In the genomic region with DNA sequence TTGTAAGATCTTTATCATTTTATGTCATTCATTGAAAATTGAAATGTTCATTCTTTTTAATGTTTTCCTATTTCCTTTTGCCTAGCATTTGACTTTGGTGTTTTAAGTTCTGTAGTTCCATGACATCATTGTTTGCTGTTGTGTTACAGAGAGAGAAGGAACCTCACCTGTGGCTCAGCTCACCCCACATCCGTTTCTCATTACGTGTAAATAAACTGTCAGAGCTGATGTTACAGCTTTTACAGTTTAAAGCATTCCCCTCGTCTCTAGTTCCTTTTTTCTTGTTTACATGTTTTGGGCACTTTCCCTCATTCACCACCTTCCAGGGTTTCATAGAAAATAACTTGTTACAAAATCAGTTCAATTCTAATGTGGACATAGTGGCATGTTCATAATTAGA, we compare ENCODE assay signal across 10 cellular contexts.
DNase-seq lines count a peak whose midpoint lies in the region; ATAC-seq and TF ChIP-seq lines count a peak whose summit lies in the region.
"Had no signal": no experiment of that assay in that cellular context is flagged by ENCODE, and none has a peak within 500 bp of the region (broad histone marks: within the 10 kb centered on the region; RNA-seq: fewer than 3 reads in every experiment).

No MANE protein-coding gene starts in this region.

- peaks cover 16% of the 10 kb centered on the region for H3K4me1 Mint-ChIP-seq in GM23338

- H2AFZ ChIP-seq in GM23338: no peak overlapping the region

- no peaks in the 10 kb centered on the region for H4K20me1 ChIP-seq in GM23338 (replicated peaks; ENCODE audit: insufficient read depth)

- H3K4me1 ChIP-seq in cardiac muscle cell (ENCODE audit: low read depth) (peaks cover 17% of the 10 kb centered on the region), right cardiac atrium (ENCODE audit: control insufficient read depth, insufficient read depth, low read length) (no peaks in the 10 kb centered on the region), GM23338 (ENCODE audit: insufficient read depth) (peaks cover 13% of the 10 kb centered on the region; the same call in 1 of the 2 replicates), neutrophil (ENCODE audit: control insufficient read depth in 1 of 2, insufficient read depth in 1 of 2, low read depth in 1 of 2, low read length in 1 of 2) (peaks cover 39 to 48% of the 10 kb centered on the region in 2 experiments)

- H3F3A ChIP-seq in GM23338 (replicated peaks; ENCODE audit: low read depth): no peaks in the 10 kb centered on the region

- H3K4me2 ChIP-seq in GM23338: no peak overlapping the region

- intact Hi-C loops in right cardiac atrium (cut with DNase I): no loop called here

- H3K9me3 ChIP-seq in cardiac muscle cell (ENCODE audit: low read depth): no peaks in the 10 kb centered on the region
- no peaks in the 10 kb centered on the region for H3K9me3 ChIP-seq in right cardiac atrium (ENCODE audit: control insufficient read depth, low read length)
- no peaks in the 10 kb centered on the region for H3K9me3 ChIP-seq in neutrophil

- ATAC-seq in right cardiac atrium: no peak
- no peak for ATAC-seq in GM23338
- peak; percentile 64 for ATAC-seq in HG03558 (IDR thresholded peaks at IDR 0.05; ENCODE audit: extremely low read depth, unreplicated experiment)

- H3K4me3 ChIP-seq in cardiac muscle cell: no peak overlapping the region
- H3K4me3 ChIP-seq in right cardiac atrium (ENCODE audit: low read length): no peak overlapping the region
- no peak overlapping the region for H3K4me3 ChIP-seq in GM23338
- no peak overlapping the region for H3K4me3 ChIP-seq in neutrophil (ENCODE audit: low read depth in 1 of 2, low read length in 1 of 2)

- no peak overlapping the region for H3K4me3 Mint-ChIP-seq in GM23338
- H3K4me3 Mint-ChIP-seq: activated B cell treated with CpG ODN at 0.5 μM for 24 hours, brain had no signal

- peaks cover 15% of the 10 kb centered on the region for H3K36me3 Mint-ChIP-seq in GM23338 (ENCODE audit: low read depth)

- H3K27me3 Mint-ChIP-seq in GM23338 (ENCODE audit: insufficient read depth, low read depth, poor library complexity): peaks cover 8% of the 10 kb centered on the region

- no peak for DNase-seq in cardiac muscle cell (ENCODE audit: low read depth in 1 of 2, low spot score in 1 of 2)
- no peak for DNase-seq in right cardiac atrium
- DNase-seq in GM23338 (ENCODE audit: low spot score): no peak
- DNase-seq in stimulated activated CD4-positive, alpha-beta T cell treated with anti-CD3 and anti-CD28 coated beads, Interleukin-1b, Interleukin-23, amount 100 ng/mL, for 48 hours: no peak
- DNase-seq in NCI-H1417 treated with DMSO at 0.1 percent for 48 hours (lab: John Stamatoyannopoulos, UW): no peak
- DNase-seq in germinal center (ENCODE audit: low spot score): no peak
- DNase-seq: activated B cell treated with CpG ODN at 0.5 μM for 24 hours had no signal

- H3K36me3 ChIP-seq in cardiac muscle cell (peaks cover 18% of the 10 kb centered on the region), GM23338 (ENCODE audit: insufficient read depth) (no peaks in the 10 kb centered on the region), neutrophil (no peaks in the 10 kb centered on the region)

- no peaks in the 10 kb centered on the region for H3K9me2 ChIP-seq in GM23338 (ENCODE audit: insufficient read depth)

- peaks cover 3% of the 10 kb centered on the region; the same call in 1 of the 3 replicates for H3K9me3 Mint-ChIP-seq in GM23338
- H3K9me3 Mint-ChIP-seq: activated B cell treated with CpG ODN at 0.5 μM for 24 hours had no signal

- 78% methylated on average over 3 of the region's 3 CpGs for WGBS in right cardiac atrium

- no peak overlapping the region for H3K27ac Mint-ChIP-seq in GM23338
- H3K27ac Mint-ChIP-seq: activated B cell treated with CpG ODN at 0.5 μM for 24 hours had no signal

- H3K27me3 ChIP-seq in cardiac muscle cell (no peaks in the 10 kb centered on the region), right cardiac atrium (ENCODE audit: control insufficient read depth, insufficient read depth) (no peaks in the 10 kb centered on the region), GM23338 (ENCODE audit: insufficient read depth) (no peaks in the 10 kb centered on the region), neutrophil (no peaks in the 10 kb centered on the region)

- H3K27ac ChIP-seq in cardiac muscle cell (peak overlapping the region; percentile 5), right cardiac atrium (ENCODE audit: low read length) (no peak overlapping the region), GM23338 (ENCODE audit: low read depth) (peak overlapping the region; percentile 33; the same call in 1 of the 2 replicates), neutrophil (peak overlapping the region; percentile 89)

- no peaks in the 10 kb centered on the region for H3K79me2 ChIP-seq in GM23338 (replicated peaks; ENCODE audit: insufficient read depth)

- TF ChIP-seq CTCF in cardiac muscle cell (IDR thresholded peaks at IDR 0.05; ENCODE audit: low read depth, low read length) (no peak), GM23338 (conservative IDR thresholded peaks at IDR 0.05; ENCODE audit: low read depth in 2 of 2) (no peak), neutrophil (IDR thresholded peaks at IDR 0.05) (peak; percentile 24)

TF ChIP-seq in GM23338, 12 proteins besides CTCF, POLR2A, EP300 and RAD21:
- TF ChIP-seq EZH2 (IDR thresholded peaks at IDR 0.05; ENCODE audit: low read depth, unreplicated experiment) (no peak), POLR2AphosphoS5 (IDR thresholded peaks at IDR 0.05; ENCODE audit: low read depth) (no peak), ZNF331 (CRISPR knock-in tag; IDR thresholded peaks at IDR 0.05; ENCODE audit: low read depth) (no peak)
- TF ChIP-seq, protein P1, sequence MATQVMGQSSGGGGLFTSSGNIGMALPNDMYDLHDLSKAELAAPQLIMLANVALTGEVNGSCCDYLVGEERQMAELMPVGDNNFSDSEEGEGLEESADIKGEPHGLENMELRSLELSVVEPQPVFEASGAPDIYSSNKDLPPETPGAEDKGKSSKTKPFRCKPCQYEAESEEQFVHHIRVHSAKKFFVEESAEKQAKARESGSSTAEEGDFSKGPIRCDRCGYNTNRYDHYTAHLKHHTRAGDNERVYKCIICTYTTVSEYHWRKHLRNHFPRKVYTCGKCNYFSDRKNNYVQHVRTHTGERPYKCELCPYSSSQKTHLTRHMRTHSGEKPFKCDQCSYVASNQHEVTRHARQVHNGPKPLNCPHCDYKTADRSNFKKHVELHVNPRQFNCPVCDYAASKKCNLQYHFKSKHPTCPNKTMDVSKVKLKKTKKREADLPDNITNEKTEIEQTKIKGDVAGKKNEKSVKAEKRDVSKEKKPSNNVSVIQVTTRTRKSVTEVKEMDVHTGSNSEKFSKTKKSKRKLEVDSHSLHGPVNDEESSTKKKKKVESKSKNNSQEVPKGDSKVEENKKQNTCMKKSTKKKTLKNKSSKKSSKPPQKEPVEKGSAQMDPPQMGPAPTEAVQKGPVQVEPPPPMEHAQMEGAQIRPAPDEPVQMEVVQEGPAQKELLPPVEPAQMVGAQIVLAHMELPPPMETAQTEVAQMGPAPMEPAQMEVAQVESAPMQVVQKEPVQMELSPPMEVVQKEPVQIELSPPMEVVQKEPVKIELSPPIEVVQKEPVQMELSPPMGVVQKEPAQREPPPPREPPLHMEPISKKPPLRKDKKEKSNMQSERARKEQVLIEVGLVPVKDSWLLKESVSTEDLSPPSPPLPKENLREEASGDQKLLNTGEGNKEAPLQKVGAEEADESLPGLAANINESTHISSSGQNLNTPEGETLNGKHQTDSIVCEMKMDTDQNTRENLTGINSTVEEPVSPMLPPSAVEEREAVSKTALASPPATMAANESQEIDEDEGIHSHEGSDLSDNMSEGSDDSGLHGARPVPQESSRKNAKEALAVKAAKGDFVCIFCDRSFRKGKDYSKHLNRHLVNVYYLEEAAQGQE (IDR thresholded peaks at IDR 0.05; ENCODE audit: unreplicated experiment): no peak
TF ChIP-seq in GM23338: peak in this region for 0.
